ENCODE assay signal across 23 cellular contexts in genomic region chr6:132100388-132100990, GRCh38.
"Had no signal": no experiment of that assay in that cellular context is flagged by ENCODE, and none has a peak within 500 bp of the region (broad histone marks: within the 10 kb centered on the region; RNA-seq: fewer than 3 reads in every experiment).

No MANE protein-coding gene starts in this region.

- H3K4me2 ChIP-seq: smooth muscle cell had no signal

- H3K36me3 ChIP-seq: upper lobe of left lung, WERI-Rb-1 had no signal

- FAIRE-seq: frontal cortex, islet of Langerhans, TTC549 had no signal

- ATAC-seq: activated CD8-positive, alpha-beta T cell treated with anti-CD3 and anti-CD28 coated beads, Interleukin-2, amount 10 ng/mL, durations not matched to agents 7 days and 5 days; esophagus mucosa; left cardiac atrium; sciatic nerve; stimulated activated naive B cell treated with anti-CD40 and anti-IgM and Interleukin-4, amounts not matched to agents 10 μg/mL and 1 μg/mL and 100 μg/mL, for 72 hours; T-cell had no signal

- DNase-seq: activated CD4-positive, alpha-beta T cell treated with anti-CD3 and anti-CD28 coated beads for 1 hour; activated CD4-positive, alpha-beta T cell treated with anti-CD3 and anti-CD28 coated beads, Interleukin-2, amount 50 U/mL, for 1 hour; activated CD8-positive, alpha-beta T cell treated with anti-CD3 and anti-CD28 coated beads, Interleukin-2, amount 10 ng/mL, durations not matched to agents 7 days and 5 days; activated gamma-delta T cell treated with Interleukin-2 at 50 U/mL for 16 hours; anterior cingulate cortex; effector memory CD4-positive, alpha-beta T cell; left cardiac atrium; midbrain; nephron progenitor cell; nucleus accumbens; posterior cingulate gyrus; stimulated activated CD4-positive, alpha-beta T cell treated with anti-CD3 and anti-CD28 coated beads, Interleukin-15, amount 100 ng/mL, for 24 hours; stimulated activated naive B cell treated with anti-CD40 and anti-IgM and Interleukin-4, amounts not matched to agents 10 μg/mL and 1 μg/mL and 100 μg/mL, for 72 hours; T-cell; testis; upper lobe of left lung; WERI-Rb-1 had no signal

- H3K9me3 ChIP-seq: testis, upper lobe of left lung had no signal

- H3K4me3 ChIP-seq: smooth muscle cell, testis, upper lobe of left lung had no signal

- H3K27me3 ChIP-seq: testis, upper lobe of left lung had no signal

- H3K27ac ChIP-seq: testis, upper lobe of left lung, WERI-Rb-1 had no signal

- H3K4me1 ChIP-seq: testis, upper lobe of left lung had no signal
